In genomic region chr14:72402429-72402772, GRCh38 we compare ENCODE assay signal across 27 cellular contexts.
"Had no signal": no experiment of that assay in that cellular context is flagged by ENCODE, and none has a peak within 500 bp of the region (broad histone marks: within the 10 kb centered on the region; RNA-seq: fewer than 3 reads in every experiment).

No MANE protein-coding gene starts in this region.

- H3K36me3 ChIP-seq: adrenal gland had no signal

- H3K27ac ChIP-seq: adrenal gland, SK-N-MC had no signal

- H3K36me3 Mint-ChIP-seq: activated naive CD8-positive, alpha-beta T cell; T-cell had no signal

- H3K27ac Mint-ChIP-seq: activated B cell treated with CpG ODN at 0.5 μM for 24 hours; activated CD4-positive, alpha-beta memory T cell treated with anti-CD3 and anti-CD28 coated beads, Interleukin-2, amount 10 ng/mL, durations not matched to agents 7 days and 5 days; activated CD4-positive, alpha-beta T cell treated with anti-CD3 and anti-CD28 coated beads, Interleukin-2, amount 10 ng/mL, durations not matched to agents 7 days and 5 days; activated naive CD4-positive, alpha-beta T cell treated with anti-CD3 and anti-CD28 coated beads for 36 hours; T-cell had no signal

- DNase-seq: activated B cell treated with CpG ODN at 0.5 μM for 24 hours; activated CD4-positive, alpha-beta memory T cell treated with anti-CD3 and anti-CD28 coated beads, Interleukin-2, amount 10 ng/mL, durations not matched to agents 7 days and 5 days; activated CD4-positive, alpha-beta T cell treated with anti-CD3 and anti-CD28 coated beads for 1 hour; activated CD4-positive, alpha-beta T cell treated with anti-CD3 and anti-CD28 coated beads, Interleukin-2, amount 10 ng/mL, durations not matched to agents 7 days and 5 days; activated CD8-positive, alpha-beta memory T cell treated with anti-CD3 and anti-CD28 coated beads, Interleukin-2, amount 50 U/mL, for 48 hours; activated gamma-delta T cell; activated naive CD4-positive, alpha-beta T cell treated with anti-CD3 and anti-CD28 coated beads for 36 hours; activated T-cell treated with anti-CD3 and anti-CD28 coated beads, Interleukin-2, amount 50 U/mL, for 1 hour; adrenal gland; anterior cingulate cortex; cerebellar nuclear complex; MM.1S; NCI-H1105; NCI-H1436; NCI-H1694 treated with DMSO at 0.1 percent for 48 hours; NCI-H2029 treated with DMSO at 0.1 percent for 48 hours; NCI-H345; NCI-H510A; NCI-H526 treated with DMSO at 0.1 percent for 48 hours; NCI-H82; RPMI8226; T-cell; T-helper 9 cell had no signal

- H3K27me3 ChIP-seq: adrenal gland had no signal

- H3K4me1 Mint-ChIP-seq: activated B cell treated with CpG ODN at 0.5 μM for 24 hours had no signal

- H3K9me3 ChIP-seq: adrenal gland had no signal

- ATAC-seq: Panc1, Right ventricle myocardium inferior had no signal

- H3K4me1 ChIP-seq: adrenal gland had no signal

- H3K4me3 ChIP-seq: adrenal gland, SK-N-MC had no signal

- H3K4me3 Mint-ChIP-seq: activated B cell treated with CpG ODN at 0.5 μM for 24 hours; activated CD4-positive, alpha-beta memory T cell treated with anti-CD3 and anti-CD28 coated beads, Interleukin-2, amount 10 ng/mL, durations not matched to agents 7 days and 5 days; activated CD4-positive, alpha-beta T cell treated with anti-CD3 and anti-CD28 coated beads, Interleukin-2, amount 10 ng/mL, durations not matched to agents 7 days and 5 days; activated naive CD4-positive, alpha-beta T cell treated with anti-CD3 and anti-CD28 coated beads for 36 hours; activated naive CD8-positive, alpha-beta T cell; T-cell had no signal

- H3K9me3 Mint-ChIP-seq: activated B cell treated with CpG ODN at 0.5 μM for 24 hours; activated CD4-positive, alpha-beta T cell treated with anti-CD3 and anti-CD28 coated beads, Interleukin-2, amount 10 ng/mL, durations not matched to agents 7 days and 5 days; activated naive CD4-positive, alpha-beta T cell treated with anti-CD3 and anti-CD28 coated beads for 36 hours had no signal
